In the genomic region with DNA sequence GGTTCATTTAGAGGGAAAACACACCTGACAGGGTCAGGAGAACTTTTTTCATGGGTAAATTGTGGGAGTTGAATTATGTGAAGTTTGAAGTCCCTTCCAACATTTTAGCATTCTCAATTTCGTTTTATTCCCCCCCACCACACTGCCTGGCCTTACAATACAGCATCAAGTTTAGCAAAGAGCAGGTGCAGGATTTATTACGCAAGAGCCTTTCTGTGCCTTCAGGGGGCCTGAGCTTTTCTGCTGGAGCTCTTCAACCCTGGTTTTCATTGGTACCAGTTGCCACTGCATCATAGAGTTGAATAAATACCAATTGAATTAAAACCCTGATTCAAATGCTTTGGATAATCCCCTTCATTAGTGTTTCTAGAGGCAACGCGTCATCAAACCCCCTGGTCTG, we compare ENCODE assay signal across 23 cellular contexts. TPM values are rescaled to one million over a fixed set of nuclear protein-coding genes. Genes with fewer than 3 reads are reported as not detected.
"Had no signal": no experiment of that assay in that cellular context is flagged by ENCODE, and none has a peak within 500 bp of the region (broad histone marks: within the 10 kb centered on the region; RNA-seq: fewer than 3 reads in every experiment).

No MANE protein-coding gene starts in this region.

- H3K27ac ChIP-seq: body of pancreas, foreskin keratinocyte, lower lobe of right lung, stomach, suprapubic skin, uterus, VCaP had no signal

- H3K27me3 ChIP-seq: body of pancreas, stomach, suprapubic skin, uterus had no signal

- DNase-seq: activated CD4-positive, alpha-beta memory T cell treated with anti-CD3 and anti-CD28 coated beads, Interleukin-2, amount 10 ng/mL, durations not matched to agents 7 days and 5 days; activated CD4-positive, alpha-beta T cell treated with anti-CD3 and anti-CD28 coated beads, Interleukin-2, amount 10 ng/mL, durations not matched to agents 24 days and 14 days; activated effector memory CD4-positive, alpha-beta T cell treated with anti-CD3 and anti-CD28 coated beads, Interleukin-2, amount 50 U/mL, for 16 hours; activated naive CD4-positive, alpha-beta T cell treated with anti-CD3 and anti-CD28 coated beads, Interleukin-2, amount 50 U/mL, for 16 hours; activated naive CD8-positive, alpha-beta T cell treated with anti-CD3 and anti-CD28 coated beads, Interleukin-2, amount 50 U/mL, for 24 hours; body of pancreas; foreskin keratinocyte; left colon; lower lobe of right lung; mesendoderm; mucosa of descending colon; nephron progenitor cell; nucleus accumbens; stimulated activated CD4-positive, alpha-beta T cell treated with anti-CD3 and anti-CD28 coated beads, Interleukin-15, amount 100 ng/mL, for 24 hours; stomach; trophoblast cell; uterus had no signal

- ATAC-seq: activated CD4-positive, CD25-positive, alpha-beta regulatory T cell treated with anti-CD3 and anti-CD28 coated beads, Interleukin-2, amount 50 U/mL, for 24 hours; activated naive CD8-positive, alpha-beta T cell treated with anti-CD3 and anti-CD28 coated beads, Interleukin-2, amount 50 U/mL, for 24 hours; body of pancreas; foreskin keratinocyte; left colon; lower lobe of right lung; mucosa of descending colon; sciatic nerve; stimulated activated memory B cell treated with anti-CD40 and anti-IgM and Interleukin-4, amounts not matched to agents 10 μg/mL and 1 μg/mL and 100 μg/mL, for 72 hours had no signal

- H3K36me3 ChIP-seq: lower lobe of right lung, stomach, suprapubic skin, uterus had no signal

- H3K4me3 ChIP-seq: body of pancreas, lower lobe of right lung, mucosa of descending colon, smooth muscle cell, stomach, suprapubic skin, uterus had no signal

- H3K4me1 ChIP-seq: body of pancreas, foreskin keratinocyte, lower lobe of right lung, stomach, suprapubic skin, uterus had no signal

- H3K9me3 ChIP-seq: body of pancreas, lower lobe of right lung, mucosa of descending colon, stomach, suprapubic skin, uterus had no signal

RNA-seq across cellular contexts. Expression of a gene that starts 43.7 kb away (rescaled TPM):
- total RNA-seq: foreskin keratinocyte had no signal
